Comparison of ENCODE assay signal across 8 cellular contexts in genomic region chr10:93496322-93497041, GRCh38. TPM values are rescaled to one million over a fixed set of nuclear protein-coding genes. Genes with fewer than 3 reads are reported as not detected.
DNase-seq lines count a peak whose midpoint lies in the region; ATAC-seq and TF ChIP-seq lines count a peak whose summit lies in the region.

Gene CEP55 (plus strand): TSS chr10:93496612. CDS start chr10:93500052, 3,440 bp downstream.

- H3K36me3 ChIP-seq in left ventricle myocardium inferior (no peaks in the 10 kb centered on the region), psoas muscle (ENCODE audit: insufficient read depth in 1 of 2, low read depth in 1 of 2) (no peaks in the 10 kb centered on the region), uterus (no peaks in the 10 kb centered on the region)

- H3K4me3 ChIP-seq in left ventricle myocardium inferior (peak within 1 kb of the TSS; percentile 82), psoas muscle (peak within 1 kb of the TSS; percentile 81), uterus (peak within 1 kb of the TSS; percentile 51 to 63)

- ATAC-seq in HG02884 (IDR thresholded peaks at IDR 0.05; ENCODE audit: unreplicated experiment): peak; percentile 99
- ATAC-seq in psoas muscle: peak; percentile 100

- H3K27me3 ChIP-seq in left ventricle myocardium inferior (ENCODE audit: low read depth): no peaks in the 10 kb centered on the region
- no peaks in the 10 kb centered on the region for H3K27me3 ChIP-seq in psoas muscle (ENCODE audit: insufficient read depth in 3 of 3, low read length in 2 of 3)
- H3K27me3 ChIP-seq in uterus: no peaks in the 10 kb centered on the region

- intact Hi-C loops in T-helper 1 cell treated with Interleukin-12 subunit alpha and Interleukin-12 subunit beta and Interleukin-4 antibody, amounts not matched to agents 30 ng/mL and 1 ng/mL, for 36 hours (cut with micrococcal nuclease): loop anchor here (1.0 to 10.0 kb wide), 12 partner anchors 14 to 1699 kb away; partner anchors contain the start of genes CPEB3, EXOC6, FRA10AC1 and HELLS
- intact Hi-C loops in left ventricle myocardium inferior (cut with micrococcal nuclease) (no loop called here), psoas muscle (cut with DNase I) (no loop called here), uterus (cut with DNase I; ENCODE audit: low total_unique reads) (no loop called here)

- H3K9me3 ChIP-seq in left ventricle myocardium inferior (replicated peaks) (no peaks in the 10 kb centered on the region), psoas muscle (no peaks in the 10 kb centered on the region), uterus (no peaks in the 10 kb centered on the region)

- peak; percentile 82 for DNase-seq in NCI-H1694 (lab: John Stamatoyannopoulos, UW)
- DNase-seq in amniotic epithelial cell (ENCODE audit: low read depth): peak; percentile 83
- peak; percentile 95 for DNase-seq in left ventricle myocardium inferior
- peak; percentile 94 to 96 for DNase-seq in psoas muscle
- peak; percentile 90 to 95 for DNase-seq in uterus

- H3K4me1 ChIP-seq in left ventricle myocardium inferior (peaks cover 11% of the 10 kb centered on the region), psoas muscle (peaks cover 6% of the 10 kb centered on the region), uterus (peaks cover 0 to 5% of the 10 kb centered on the region in 2 donors)

- H3K27ac ChIP-seq in left ventricle myocardium inferior (replicated peaks): peak within 1 kb of the TSS; percentile 68
- H3K27ac ChIP-seq in psoas muscle: peak within 1 kb of the TSS; percentile 60
- peak within 1 kb of the TSS; percentile 58 to 66 for H3K27ac ChIP-seq in uterus

- TF ChIP-seq CTCF in left ventricle myocardium inferior (IDR thresholded peaks at IDR 0.05; ENCODE audit: borderline replicate concordance) (peak; percentile 11), psoas muscle (IDR thresholded peaks at IDR 0.05) (no peak), uterus (IDR thresholded peaks at IDR 0.05) (no peak)

- WGBS in psoas muscle, 3 donors: 1% methylated on average over 51 to 68 of the region's 68 CpGs

- TF ChIP-seq POLR2A in GM15510 (IDR thresholded peaks at IDR 0.05; ENCODE audit: borderline replicate concordance, extremely low read depth, insufficient read length) (peak; percentile 90), uterus (IDR thresholded peaks at IDR 0.05) (peak; percentile 29 to 38)

RNA-seq across cellular contexts. Expression of gene CEP55, which starts in this region (rescaled TPM):
- 47.8 and 49.4 TPM in 2 replicates for total RNA-seq in T-helper 1 cell treated with Interleukin-12 subunit alpha and Interleukin-12 subunit beta and Interleukin-4 antibody, amounts not matched to agents 30 ng/mL and 1 ng/mL, for 36 hours
- total RNA-seq in left ventricle myocardium inferior: 0.66 TPM
- under 1 TPM in 2 of 4 donors, not detected in 2; 0.10 to 0.29 TPM for total RNA-seq in psoas muscle
- under 1 TPM in 2 of 3 donors, not detected in 1; 0.16 to 0.25 TPM for polyA plus RNA-seq in psoas muscle
- total RNA-seq in uterus: 10 to 100 TPM in 1 of 4 donors, under 1 TPM in 1, not detected in 2; under 0.01 to 13.8 TPM

Comparison
In these comparisons a context has a peak if more than half of its experiments do, and no peak if none do; other contexts are left out.
1. Peak in every context shown above with its lines: DNase-seq, ATAC-seq, H3K4me3 ChIP-seq and H3K27ac ChIP-seq.
2. Peak in DNase-seq, H3K4me3 ChIP-seq and H3K27ac ChIP-seq in left ventricle myocardium inferior; RNA of the gene not detected or under 1 TPM.
3. Peak in DNase-seq, ATAC-seq, H3K4me3 ChIP-seq and H3K27ac ChIP-seq in psoas muscle; RNA of the gene not detected or under 1 TPM.